In genomic region chr16:89143201-89143741, GRCh38 we compare ENCODE assay signal across 20 cellular contexts. TPM values are rescaled to one million over a fixed set of nuclear protein-coding genes. Genes with fewer than 3 reads are reported as not detected.
"Had no signal": no experiment of that assay in that cellular context is flagged by ENCODE, and none has a peak within 500 bp of the region (broad histone marks: within the 10 kb centered on the region; RNA-seq: fewer than 3 reads in every experiment).

No MANE protein-coding gene starts in this region.

- H3K27ac Mint-ChIP-seq: activated CD4-positive, alpha-beta T cell treated with anti-CD3 and anti-CD28 coated beads for 36 hours; activated T-helper 2 cell treated with anti-CD3 and anti-CD28 coated beads, Interferon-gamma antibody, Interleukin-2, Interleukin-4, amounts not matched to agents 10 μg/mL and 5 μg/mL and 100 μg/mL, durations not matched to agents 14 hours and 24 hours and 36 hours; mesothelial cell of epicardium; nephron had no signal

- DNase-seq: activated CD4-positive, alpha-beta T cell treated with anti-CD3 and anti-CD28 coated beads for 36 hours; activated CD4-positive, alpha-beta T cell treated with anti-CD3 and anti-CD28 coated beads, Interleukin-2, amount 50 U/mL, for 48 hours; activated naive CD4-positive, alpha-beta T cell treated with Interleukin-2 at 50 U/mL for 16 hours; cerebellar nuclear complex; effector CD4-positive, alpha-beta T cell; left colon; SK-N-SH; stomach; trophoblast cell had no signal

- H3K4me1 ChIP-seq: breast epithelium, stomach had no signal

- H3K9ac ChIP-seq: SK-N-SH had no signal

- FAIRE-seq: astrocyte, frontal cortex had no signal

- ATAC-seq: activated CD4-positive, alpha-beta T cell treated with anti-CD3 and anti-CD28 coated beads for 36 hours; WTC11 had no signal

- H3K9me3 ChIP-seq: breast epithelium, SK-N-SH, stomach had no signal

- H3K27me3 ChIP-seq: breast epithelium, stomach had no signal

- H3K4me3 Mint-ChIP-seq: activated CD4-positive, alpha-beta T cell treated with anti-CD3 and anti-CD28 coated beads for 36 hours; mesothelial cell of epicardium; nephron; WTC11 had no signal

- H3K9me3 Mint-ChIP-seq: activated T-helper 2 cell treated with anti-CD3 and anti-CD28 coated beads, Interferon-gamma antibody, Interleukin-2, Interleukin-4, amounts not matched to agents 10 μg/mL and 5 μg/mL and 100 μg/mL, durations not matched to agents 14 hours and 24 hours and 36 hours had no signal

- H3K4me1 Mint-ChIP-seq: activated CD4-positive, alpha-beta T cell treated with anti-CD3 and anti-CD28 coated beads for 36 hours; mesothelial cell of epicardium; nephron; WTC11 had no signal

- H3K27ac ChIP-seq: breast epithelium, stomach had no signal

- H3K27me3 Mint-ChIP-seq: activated CD4-positive, alpha-beta T cell treated with anti-CD3 and anti-CD28 coated beads for 36 hours had no signal

- H3K4me2 ChIP-seq: SK-N-SH had no signal

- H3K4me3 ChIP-seq: breast epithelium, stomach had no signal

RNA-seq across cellular contexts. Expression of gene CDH15, which starts 28.3 kb away (rescaled TPM):
- total RNA-seq: activated CD4-positive, alpha-beta T cell treated with anti-CD3 and anti-CD28 coated beads for 36 hours; activated T-helper 2 cell treated with anti-CD3 and anti-CD28 coated beads, Interferon-gamma antibody, Interleukin-2, Interleukin-4, amounts not matched to agents 10 μg/mL and 5 μg/mL and 100 μg/mL, durations not matched to agents 14 hours and 24 hours and 36 hours; breast epithelium; left colon; stomach had no signal
- polyA plus RNA-seq: esophagus had no signal

RNA-seq across cellular contexts. Expression of gene SLC22A31, which starts 57.1 kb away (rescaled TPM):
- total RNA-seq: breast epithelium, frontal cortex, lung microvascular endothelial cell, skeletal muscle tissue, temporal lobe had no signal
